25 cellular contexts compared by ENCODE assay signal in the genomic region with DNA sequence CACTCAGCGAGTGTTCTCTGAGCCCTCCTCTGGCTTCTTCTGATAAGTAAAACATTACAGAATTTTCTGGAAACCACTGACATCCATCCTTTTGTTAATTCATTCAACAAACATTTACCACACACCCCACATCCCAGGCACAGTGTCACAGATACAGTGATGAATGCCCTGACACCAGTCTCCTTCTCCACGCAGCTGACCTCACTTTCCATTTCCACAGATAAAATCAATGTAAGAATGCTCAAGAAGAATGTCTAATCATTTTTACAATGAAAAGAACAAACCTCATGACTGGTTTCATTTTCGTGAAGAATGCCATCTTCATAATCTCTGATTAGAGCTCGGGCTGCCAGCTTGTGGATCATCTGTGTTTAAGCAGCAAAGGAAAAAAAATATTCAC.
A peak's percentile ranks its signal among the peaks of the same experiment; 100 is the strongest.
DNase-seq lines count a peak whose midpoint lies in the region; ATAC-seq, FAIRE-seq and TF ChIP-seq lines count a peak whose summit lies in the region.
"Had no signal": no experiment of that assay in that cellular context is flagged by ENCODE, and none has a peak within 500 bp of the region (broad histone marks: within the 10 kb centered on the region; RNA-seq: fewer than 3 reads in every experiment).

No MANE protein-coding gene starts in this region.

- no peak overlapping the region for H3K4me3 ChIP-seq in astrocyte (ENCODE audit: insufficient read depth, low read depth, low read length)
- H3K4me3 ChIP-seq: A549; BLaER1 treated with 17β-estradiol and CSF1 and Interleukin-3, amounts not matched to agents 10 nM and 100 nM; HAP-1 had no signal

- H3K9me3 Mint-ChIP-seq in activated naive CD8-positive, alpha-beta T cell treated with anti-CD3 and anti-CD28 coated beads, Interleukin-2, amount 50 U/mL, for 24 hours, result no peaks in the 10 kb centered on the region
- H3K9me3 Mint-ChIP-seq in activated naive CD8-positive, alpha-beta T cell treated with anti-CD3 and anti-CD28 coated beads for 36 hours, result no peaks in the 10 kb centered on the region
- no peaks in the 10 kb centered on the region for H3K9me3 Mint-ChIP-seq in T-helper 2 cell treated with Interferon-gamma antibody and Interleukin-4, amounts not matched to agents 5 μg/mL and 100 μg/mL, for 36 hours
- no peaks in the 10 kb centered on the region for H3K9me3 Mint-ChIP-seq in astrocyte (ENCODE audit: unreplicated experiment)
- H3K9me3 Mint-ChIP-seq: CD14-positive monocyte; CD4-positive, alpha-beta T cell; HFFc6 had no signal

- peak overlapping the region; percentile 67 for H3K27ac Mint-ChIP-seq in activated naive CD8-positive, alpha-beta T cell treated with anti-CD3 and anti-CD28 coated beads, Interleukin-2, amount 50 U/mL, for 24 hours
- H3K27ac Mint-ChIP-seq in activated naive CD8-positive, alpha-beta T cell treated with anti-CD3 and anti-CD28 coated beads for 36 hours, result no peak overlapping the region
- H3K27ac Mint-ChIP-seq in T-helper 2 cell treated with Interferon-gamma antibody and Interleukin-4, amounts not matched to agents 5 μg/mL and 100 μg/mL, for 36 hours, result peak overlapping the region; percentile 8
- no peak overlapping the region for H3K27ac Mint-ChIP-seq in astrocyte (ENCODE audit: unreplicated experiment)
- H3K27ac Mint-ChIP-seq: CD4-positive, alpha-beta T cell; HFFc6 had no signal

- H4K20me1 ChIP-seq in astrocyte (ENCODE audit: insufficient read depth, low read length), result peaks cover under 1% of the 10 kb centered on the region
- H4K20me1 ChIP-seq: BLaER1 treated with 17β-estradiol and CSF1 and Interleukin-3, amounts not matched to agents 10 nM and 100 nM had no signal

- no peak overlapping the region for H3K9ac ChIP-seq in astrocyte (ENCODE audit: low read length)
- H3K9ac ChIP-seq: BLaER1 treated with 17β-estradiol and CSF1 and Interleukin-3, amounts not matched to agents 10 nM and 100 nM had no signal

- H3K9me3 ChIP-seq in astrocyte (ENCODE audit: insufficient read depth, low read depth, low read length), result no peaks in the 10 kb centered on the region
- H3K9me3 ChIP-seq: A549; BE2C; BLaER1 treated with 17β-estradiol and CSF1 and Interleukin-3, amounts not matched to agents 10 nM and 100 nM; HAP-1 had no signal

- no peaks in the 10 kb centered on the region for H3K27me3 Mint-ChIP-seq in activated naive CD8-positive, alpha-beta T cell treated with anti-CD3 and anti-CD28 coated beads, Interleukin-2, amount 50 U/mL, for 24 hours
- no peaks in the 10 kb centered on the region for H3K27me3 Mint-ChIP-seq in activated naive CD8-positive, alpha-beta T cell treated with anti-CD3 and anti-CD28 coated beads for 36 hours
- H3K27me3 Mint-ChIP-seq in T-helper 2 cell treated with Interferon-gamma antibody and Interleukin-4, amounts not matched to agents 5 μg/mL and 100 μg/mL, for 36 hours (ENCODE audit: low read depth), result no peaks in the 10 kb centered on the region
- H3K27me3 Mint-ChIP-seq in astrocyte (ENCODE audit: low read depth, unreplicated experiment), result no peaks in the 10 kb centered on the region
- H3K27me3 Mint-ChIP-seq: CD4-positive, alpha-beta T cell had no signal

- H2AFZ ChIP-seq in astrocyte (ENCODE audit: low read depth, low read length), result no peak overlapping the region

- H3K36me3 Mint-ChIP-seq in activated naive CD8-positive, alpha-beta T cell treated with anti-CD3 and anti-CD28 coated beads, Interleukin-2, amount 50 U/mL, for 24 hours (ENCODE audit: low read depth), result peaks cover 37% of the 10 kb centered on the region
- peaks cover 23% of the 10 kb centered on the region for H3K36me3 Mint-ChIP-seq in activated naive CD8-positive, alpha-beta T cell treated with anti-CD3 and anti-CD28 coated beads for 36 hours
- peaks cover 47% of the 10 kb centered on the region for H3K36me3 Mint-ChIP-seq in T-helper 2 cell treated with Interferon-gamma antibody and Interleukin-4, amounts not matched to agents 5 μg/mL and 100 μg/mL, for 36 hours (ENCODE audit: low read depth)
- peaks cover 13% of the 10 kb centered on the region for H3K36me3 Mint-ChIP-seq in astrocyte (ENCODE audit: low read depth, unreplicated experiment)

- H3K4me1 Mint-ChIP-seq in activated naive CD8-positive, alpha-beta T cell treated with anti-CD3 and anti-CD28 coated beads, Interleukin-2, amount 50 U/mL, for 24 hours, result peaks cover 3% of the 10 kb centered on the region
- no peaks in the 10 kb centered on the region for H3K4me1 Mint-ChIP-seq in activated naive CD8-positive, alpha-beta T cell treated with anti-CD3 and anti-CD28 coated beads for 36 hours
- H3K4me1 Mint-ChIP-seq in T-helper 2 cell treated with Interferon-gamma antibody and Interleukin-4, amounts not matched to agents 5 μg/mL and 100 μg/mL, for 36 hours (ENCODE audit: low read depth), result peaks cover 1% of the 10 kb centered on the region
- no peaks in the 10 kb centered on the region for H3K4me1 Mint-ChIP-seq in astrocyte (ENCODE audit: low read depth, unreplicated experiment)
- H3K4me1 Mint-ChIP-seq: CD14-positive monocyte had no signal

- no peak overlapping the region for H3K4me2 ChIP-seq in astrocyte (ENCODE audit: low read length)
- H3K4me2 ChIP-seq: A549 had no signal

- H3K79me2 ChIP-seq in astrocyte (ENCODE audit: insufficient read depth, low read length), result no peaks in the 10 kb centered on the region

- no peak for DNase-seq in activated naive CD8-positive, alpha-beta T cell treated with anti-CD3 and anti-CD28 coated beads, Interleukin-2, amount 50 U/mL, for 24 hours
- DNase-seq in activated naive CD8-positive, alpha-beta T cell treated with anti-CD3 and anti-CD28 coated beads for 36 hours, result no peak
- DNase-seq in T-helper 2 cell treated with Interferon-gamma antibody and Interleukin-4, amounts not matched to agents 5 μg/mL and 100 μg/mL, for 36 hours (ENCODE audit: low spot score), result no peak
- DNase-seq in astrocyte (ENCODE audit: low read depth) (peak; percentile 16), hippocampal formation (lab: John Stamatoyannopoulos, UW) (no peak)
- DNase-seq: 8988T; ACHN; AML-193; BE2C; Calu3; CD4-positive, alpha-beta T cell; COR-L47; DMS53; DND-41; GOT3; HFFc6 had no signal

- H3K27ac ChIP-seq in astrocyte (ENCODE audit: low read depth, low read length), result no peak overlapping the region
- H3K27ac ChIP-seq: A549; BLaER1 treated with 17β-estradiol and CSF1 and Interleukin-3, amounts not matched to agents 10 nM and 100 nM had no signal

- H3K27me3 ChIP-seq in astrocyte (ENCODE audit: insufficient read depth, low read length), result no peaks in the 10 kb centered on the region
- H3K27me3 ChIP-seq: BE2C; BLaER1 treated with 17β-estradiol and CSF1 and Interleukin-3, amounts not matched to agents 10 nM and 100 nM had no signal

- no peak for TF ChIP-seq CTCF in astrocyte (IDR thresholded peaks at IDR 0.05; ENCODE audit: insufficient read depth, low read depth, low read length)

- H3K36me3 ChIP-seq in astrocyte (ENCODE audit: insufficient read depth, low read length), result peaks cover 19% of the 10 kb centered on the region
- H3K36me3 ChIP-seq: BE2C had no signal

- no peaks in the 10 kb centered on the region for H3K4me1 ChIP-seq in astrocyte (ENCODE audit: insufficient read depth, low read length)
- H3K4me1 ChIP-seq: A549, BE2C, HAP-1 had no signal

- no peak overlapping the region for H3K4me3 Mint-ChIP-seq in activated naive CD8-positive, alpha-beta T cell treated with anti-CD3 and anti-CD28 coated beads, Interleukin-2, amount 50 U/mL, for 24 hours
- no peak overlapping the region for H3K4me3 Mint-ChIP-seq in activated naive CD8-positive, alpha-beta T cell treated with anti-CD3 and anti-CD28 coated beads for 36 hours
- H3K4me3 Mint-ChIP-seq in T-helper 2 cell treated with Interferon-gamma antibody and Interleukin-4, amounts not matched to agents 5 μg/mL and 100 μg/mL, for 36 hours, result no peak overlapping the region
- no peak overlapping the region for H3K4me3 Mint-ChIP-seq in astrocyte (ENCODE audit: unreplicated experiment)
- H3K4me3 Mint-ChIP-seq: CD14-positive monocyte; CD4-positive, alpha-beta T cell; HFFc6 had no signal

- peak; percentile 49 for ATAC-seq in activated naive CD8-positive, alpha-beta T cell treated with anti-CD3 and anti-CD28 coated beads, Interleukin-2, amount 50 U/mL, for 24 hours
- ATAC-seq in HG03378 (IDR thresholded peaks at IDR 0.05; ENCODE audit: unreplicated experiment) (no peak), HG03108 (IDR thresholded peaks at IDR 0.05; ENCODE audit: unreplicated experiment) (no peak)
- ATAC-seq: A549 had no signal

- FAIRE-seq in astrocyte (lab: Jason Lieb, UNC), result no peak
- FAIRE-seq: A549, G401.6, GM12892, H54 had no signal

Comparison
In these comparisons a context has a peak if more than half of its experiments do, and no peak if none do; other contexts are left out.
1. H3K27ac Mint-ChIP-seq: peak in activated naive CD8-positive, alpha-beta T cell treated with anti-CD3 and anti-CD28 coated beads, Interleukin-2, amount 50 U/mL, for 24 hours (single experiment) and T-helper 2 cell treated with Interferon-gamma antibody and Interleukin-4, amounts not matched to agents 5 μg/mL and 100 μg/mL, for 36 hours (single experiment); none in activated naive CD8-positive, alpha-beta T cell treated with anti-CD3 and anti-CD28 coated beads for 36 hours (single experiment) and astrocyte (single experiment).